12 cellular contexts compared by ENCODE assay signal in the genomic region with DNA sequence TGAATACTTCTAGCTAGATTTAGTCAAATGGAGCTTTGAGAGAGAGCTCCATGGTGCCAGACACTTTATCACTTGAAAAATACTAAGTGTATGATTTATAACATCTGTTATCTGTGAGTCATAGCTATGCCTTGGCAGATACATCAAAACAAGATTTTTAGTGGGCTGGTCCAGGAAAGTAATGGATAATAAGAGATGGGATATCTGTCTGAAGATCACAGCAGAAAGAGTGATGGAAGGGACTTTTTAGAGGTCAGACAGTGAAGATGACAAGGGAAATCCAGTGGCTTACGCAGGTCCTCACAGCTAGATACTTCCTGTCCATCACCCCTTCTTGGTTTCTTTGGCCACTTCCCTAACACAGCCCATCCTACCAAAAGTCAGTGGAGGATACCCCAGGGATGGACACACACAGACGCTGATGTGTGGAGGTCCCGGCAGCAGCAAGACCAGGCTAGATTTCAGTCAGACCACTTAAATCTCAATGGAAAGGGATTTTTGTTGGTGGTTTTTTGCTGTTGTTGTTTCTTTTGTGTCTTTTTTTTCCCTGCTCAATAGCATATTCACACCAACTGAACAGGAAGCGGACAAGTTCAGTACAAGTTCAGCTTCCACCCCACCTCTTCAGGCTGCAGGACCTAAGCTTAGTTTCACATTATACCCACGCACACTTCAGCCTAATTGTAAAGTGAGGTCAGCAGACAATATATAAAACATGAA.
DNase-seq lines count a peak whose midpoint lies in the region; ATAC-seq and TF ChIP-seq lines count a peak whose summit lies in the region.
"Had no signal": no experiment of that assay in that cellular context is flagged by ENCODE, and none has a peak within 500 bp of the region (broad histone marks: within the 10 kb centered on the region; RNA-seq: fewer than 3 reads in every experiment).

No MANE protein-coding gene starts in this region.

- DNase-seq in AG08395 (ENCODE audit: low spot score) (peak; percentile 15), mammary epithelial cell (peak; percentile 12), kidney tubule cell (ENCODE audit: low spot score) (peak; percentile 18), NCI-H187 (lab: John Stamatoyannopoulos, UW) (no peak), uterus (no peak), OCI-LY7 (ENCODE audit: low spot score) (no peak), testis (no peak)
- DNase-seq: activated naive CD8-positive, alpha-beta T cell treated with anti-CD3 and anti-CD28 coated beads, Interleukin-2, amount 50 U/mL, for 24 hours had no signal

- H2AFZ ChIP-seq in mammary epithelial cell (ENCODE audit: low read depth, low read length) (no peak overlapping the region), OCI-LY7 (ENCODE audit: low read length) (no peak overlapping the region)

- no TSS peak for BruUV-seq in mammary epithelial cell (replicated peaks; lab: Mats Ljungman, UMichigan)
- BruUV-seq in OCI-LY7 (replicated peaks; lab: Mats Ljungman, UMichigan) = no TSS peak

- intact Hi-C loops in mammary epithelial cell (cut with micrococcal nuclease) (no loop called here), uterus (cut with DNase I; ENCODE audit: low total_unique reads) (no loop called here), OCI-LY7 (cut with micrococcal nuclease; ENCODE audit: unreplicated experiment) (no loop called here), testis (cut with DNase I; ENCODE audit: low total_unique reads) (no loop called here)

- POLR2A ChIA-PET in OCI-LY7 (lab: Charles Lee) = interaction anchor here (0.7 to 1.4 kb wide), 3 partner anchors 10 to 83 kb away, joined by 3 to 4 read pairs (median 3); no protein-coding TSS in a partner anchor

- TF ChIP-seq POLR2A in uterus (IDR thresholded peaks at IDR 0.05) (no peak), testis (IDR thresholded peaks at IDR 0.05) (no peak)

- H3K9ac ChIP-seq in mammary epithelial cell (ENCODE audit: insufficient read depth, low read length) = no peak overlapping the region

- H3K4me3 ChIP-seq in mammary epithelial cell (replicated peaks in 1 of 3; ENCODE audit: insufficient read depth in 1 of 3, low read depth in 2 of 3, low read length in 3 of 3) = no peak overlapping the region
- H3K4me3 ChIP-seq in uterus = no peak overlapping the region
- H3K4me3 ChIP-seq in OCI-LY7 (ENCODE audit: low read depth, low read length, poor library complexity, severe bottlenecking) = no peak overlapping the region
- H3K4me3 ChIP-seq in testis = no peak overlapping the region
- H3K4me3 ChIP-seq: K562, vagina had no signal

- H4K20me1 ChIP-seq in mammary epithelial cell (ENCODE audit: insufficient read depth, low read length) (no peaks in the 10 kb centered on the region), OCI-LY7 (ENCODE audit: insufficient read depth, low read length) (no peaks in the 10 kb centered on the region)

- H3K9me3 ChIP-seq in mammary epithelial cell (replicated peaks; ENCODE audit: insufficient read depth, low read length) = no peaks in the 10 kb centered on the region
- no peaks in the 10 kb centered on the region for H3K9me3 ChIP-seq in uterus
- no peaks in the 10 kb centered on the region for H3K9me3 ChIP-seq in OCI-LY7 (ENCODE audit: low read length)
- H3K9me3 ChIP-seq in testis = no peaks in the 10 kb centered on the region
- H3K9me3 ChIP-seq: vagina had no signal

- TF ChIP-seq CTCF in mammary epithelial cell (conservative IDR thresholded peaks at IDR 0.05 in 1 of 2, IDR thresholded peaks at IDR 0.05 in 1 of 2; ENCODE audit: extremely low read depth in 1 of 2, insufficient read depth in 1 of 2, low read depth in 1 of 2, low read length in 2 of 2) (no peak), uterus (IDR thresholded peaks at IDR 0.05) (no peak), OCI-LY7 (conservative IDR thresholded peaks at IDR 0.05; ENCODE audit: low read length) (no peak), testis (IDR thresholded peaks at IDR 0.05) (no peak)

- no peaks in the 10 kb centered on the region for H3K4me1 ChIP-seq in mammary epithelial cell (ENCODE audit: insufficient read depth, low read length)
- no peaks in the 10 kb centered on the region for H3K4me1 ChIP-seq in uterus
- H3K4me1 ChIP-seq in OCI-LY7 (ENCODE audit: insufficient read depth, low read length, poor library complexity, severe bottlenecking) = no peaks in the 10 kb centered on the region
- H3K4me1 ChIP-seq in testis = no peaks in the 10 kb centered on the region
- H3K4me1 ChIP-seq: vagina had no signal

- 96% methylated on average over 5 of the region's 5 CpGs for WGBS in mammary epithelial cell (ENCODE audit: low coverage, missing lambda C conversion rate)
- WGBS in testis, 2 donors = 69 to 90% methylated on average over 5 of the region's 5 CpGs

- dilution Hi-C loops in mammary epithelial cell (cut with HindIII; ENCODE audit: low sequenced_read_pairs) = no loop called here

- CTCF ChIA-PET in mammary epithelial cell (lab: Charles Lee; ENCODE audit: low non-redundant PET) (interaction anchor here (0.6 kb wide), 1 partner anchor 430 kb away, joined by 4 read pairs; no protein-coding TSS in a partner anchor), OCI-LY7 (lab: Charles Lee; ENCODE audit: unreplicated experiment) (no interaction called here)

- no peaks in the 10 kb centered on the region for H3K9me2 ChIP-seq in OCI-LY7 (ENCODE audit: insufficient read depth, low read length)

- H3K36me3 ChIP-seq in mammary epithelial cell (ENCODE audit: insufficient read depth, low read length) = no peaks in the 10 kb centered on the region
- H3K36me3 ChIP-seq in uterus = no peaks in the 10 kb centered on the region
- no peaks in the 10 kb centered on the region for H3K36me3 ChIP-seq in OCI-LY7 (ENCODE audit: insufficient read depth, low read length)
- no peaks in the 10 kb centered on the region for H3K36me3 ChIP-seq in testis (ENCODE audit: low read depth, missing control alignments)
- H3K36me3 ChIP-seq: vagina had no signal

- H3K27me3 ChIP-seq in mammary epithelial cell (ENCODE audit: insufficient read depth, low read length) = no peaks in the 10 kb centered on the region
- no peaks in the 10 kb centered on the region for H3K27me3 ChIP-seq in uterus
- H3K27me3 ChIP-seq in testis = no peaks in the 10 kb centered on the region
- H3K27me3 ChIP-seq: vagina had no signal

- no peaks in the 10 kb centered on the region for H3K79me2 ChIP-seq in mammary epithelial cell (ENCODE audit: insufficient read depth, low read length)
- no peaks in the 10 kb centered on the region for H3K79me2 ChIP-seq in OCI-LY7 (ENCODE audit: insufficient read depth, low read depth, low read length)

- in situ Hi-C loops in mammary epithelial cell (cut with MboI; ENCODE audit: low sequenced_read_pairs in 2 of 2) = no loop called here

- H3K4me2 ChIP-seq in mammary epithelial cell (ENCODE audit: insufficient read depth, low read depth, low read length) (no peak overlapping the region), OCI-LY7 (ENCODE audit: low read length) (no peak overlapping the region)

- peak; percentile 16 for ATAC-seq in HG03432 (IDR thresholded peaks at IDR 0.05; ENCODE audit: unreplicated experiment)
- ATAC-seq: activated naive CD8-positive, alpha-beta T cell treated with anti-CD3 and anti-CD28 coated beads, Interleukin-2, amount 50 U/mL, for 24 hours had no signal

- no peak overlapping the region for H3K27ac ChIP-seq in mammary epithelial cell (ENCODE audit: insufficient read depth, low read depth, low read length)
- no peak overlapping the region for H3K27ac ChIP-seq in uterus
- no peak overlapping the region for H3K27ac ChIP-seq in OCI-LY7 (ENCODE audit: low read depth, low read length, poor library complexity, severe bottlenecking)
- H3K27ac ChIP-seq in testis = no peak overlapping the region
- H3K27ac ChIP-seq: C4-2B, vagina had no signal

Comparison
In these comparisons a context has a peak if more than half of its experiments do, and no peak if none do; other contexts are left out.
1. DNase-seq: peak in AG08395 (single experiment), mammary epithelial cell (single experiment) and kidney tubule cell (single experiment); none in NCI-H187 (0 of 2), uterus (0 of 2), OCI-LY7 (single experiment) and testis (single experiment).